ENCODE assay signal across 31 cellular contexts in genomic region chr14:37081856-37082255, GRCh38.
"Had no signal": no experiment of that assay in that cellular context is flagged by ENCODE, and none has a peak within 500 bp of the region (broad histone marks: within the 10 kb centered on the region; RNA-seq: fewer than 3 reads in every experiment).

No MANE protein-coding gene starts in this region.

- ATAC-seq: activated T-cell treated with anti-CD3 and anti-CD28 coated beads, Interleukin-2, amount 50 U/mL, for 72 hours; activated T-helper 17 cell treated with anti-CD3 and anti-CD28 coated beads, Interleukin-2, amount 50 U/mL, for 72 hours; effector memory CD8-positive, alpha-beta T cell; gastroesophageal sphincter; WTC11 had no signal

- H3K27me3 Mint-ChIP-seq: activated CD4-positive, alpha-beta memory T cell treated with anti-CD3 and anti-CD28 coated beads, Interleukin-2, amount 10 ng/mL, durations not matched to agents 7 days and 5 days; activated CD4-positive, alpha-beta T cell treated with anti-CD3 and anti-CD28 coated beads, Interleukin-2, amount 10 ng/mL, durations not matched to agents 7 days and 5 days; activated naive CD8-positive, alpha-beta T cell; activated T-cell treated with anti-CD3 and anti-CD28 coated beads, Interleukin-2, amount 50 U/mL, for 24 hours; activated T-helper 17 cell treated with anti-CD3 and anti-CD28 coated beads, Interleukin-2, amount 50 U/mL, for 72 hours; effector memory CD8-positive, alpha-beta T cell had no signal

- H3K4me3 ChIP-seq: esophagus squamous epithelium, gastroesophageal sphincter had no signal

- H3K36me3 Mint-ChIP-seq: activated naive CD8-positive, alpha-beta T cell; WTC11 had no signal

- H3K27ac Mint-ChIP-seq: activated CD4-positive, alpha-beta memory T cell treated with anti-CD3 and anti-CD28 coated beads, Interleukin-2, amount 10 ng/mL, durations not matched to agents 7 days and 5 days; activated CD4-positive, alpha-beta T cell treated with anti-CD3 and anti-CD28 coated beads, Interleukin-2, amount 10 ng/mL, durations not matched to agents 7 days and 5 days; activated naive CD8-positive, alpha-beta T cell; activated T-cell treated with anti-CD3 and anti-CD28 coated beads, Interleukin-2, amount 50 U/mL, for 24 hours; activated T-cell treated with anti-CD3 and anti-CD28 coated beads, Interleukin-2, amount 50 U/mL, for 72 hours; activated T-helper 17 cell treated with anti-CD3 and anti-CD28 coated beads, Interleukin-2, amount 50 U/mL, for 72 hours; effector memory CD8-positive, alpha-beta T cell; T-helper 1 cell treated with Interleukin-12 subunit alpha and Interleukin-12 subunit beta and Interleukin-4 antibody, amounts not matched to agents 30 μg/mL and 1 μg/mL, for 36 hours; WTC11 had no signal

- H3K36me3 ChIP-seq: brain microvascular endothelial cell, esophagus squamous epithelium, gastroesophageal sphincter had no signal

- H3K9me3 Mint-ChIP-seq: activated CD4-positive, alpha-beta T cell treated with anti-CD3 and anti-CD28 coated beads, Interleukin-2, amount 10 ng/mL, durations not matched to agents 7 days and 5 days; T-helper 1 cell treated with Interleukin-12 subunit alpha and Interleukin-12 subunit beta and Interleukin-4 antibody, amounts not matched to agents 30 μg/mL and 1 μg/mL, for 36 hours had no signal

- H3K27me3 ChIP-seq: brain microvascular endothelial cell, esophagus squamous epithelium, gastroesophageal sphincter had no signal

- H3K27ac ChIP-seq: brain microvascular endothelial cell, esophagus squamous epithelium, gastroesophageal sphincter, VCaP had no signal

- H3K4me1 ChIP-seq: esophagus squamous epithelium, gastroesophageal sphincter had no signal

- H3K4me1 Mint-ChIP-seq: activated CD4-positive, alpha-beta memory T cell treated with anti-CD3 and anti-CD28 coated beads, Interleukin-2, amount 10 ng/mL, durations not matched to agents 7 days and 5 days; activated CD4-positive, alpha-beta T cell treated with anti-CD3 and anti-CD28 coated beads, Interleukin-2, amount 10 ng/mL, durations not matched to agents 7 days and 5 days; activated T-helper 17 cell treated with anti-CD3 and anti-CD28 coated beads, Interleukin-2, amount 50 U/mL, for 72 hours; WTC11 had no signal

- H3K4me3 Mint-ChIP-seq: activated CD4-positive, alpha-beta memory T cell treated with anti-CD3 and anti-CD28 coated beads, Interleukin-2, amount 10 ng/mL, durations not matched to agents 7 days and 5 days; activated CD4-positive, alpha-beta T cell treated with anti-CD3 and anti-CD28 coated beads, Interleukin-2, amount 10 ng/mL, durations not matched to agents 7 days and 5 days; activated naive CD8-positive, alpha-beta T cell; activated T-cell treated with anti-CD3 and anti-CD28 coated beads, Interleukin-2, amount 50 U/mL, for 24 hours; activated T-cell treated with anti-CD3 and anti-CD28 coated beads, Interleukin-2, amount 50 U/mL, for 72 hours; activated T-helper 17 cell treated with anti-CD3 and anti-CD28 coated beads, Interleukin-2, amount 50 U/mL, for 72 hours; effector memory CD8-positive, alpha-beta T cell; T-helper 1 cell treated with Interleukin-12 subunit alpha and Interleukin-12 subunit beta and Interleukin-4 antibody, amounts not matched to agents 30 μg/mL and 1 μg/mL, for 36 hours; WTC11 had no signal

- H3K9me3 ChIP-seq: esophagus squamous epithelium, gastroesophageal sphincter had no signal

- DNase-seq: activated CD4-positive, alpha-beta memory T cell treated with anti-CD3 and anti-CD28 coated beads, Interleukin-2, amount 10 ng/mL, durations not matched to agents 7 days and 5 days; activated CD4-positive, alpha-beta T cell treated with anti-CD3 and anti-CD28 coated beads for 1 hour; activated CD4-positive, alpha-beta T cell treated with anti-CD3 and anti-CD28 coated beads for 4 hours; activated CD4-positive, alpha-beta T cell treated with anti-CD3 and anti-CD28 coated beads, Interleukin-2, amount 10 ng/mL, durations not matched to agents 7 days and 5 days; activated CD4-positive, alpha-beta T cell treated with anti-CD3 and anti-CD28 coated beads, Interleukin-2, amount 50 U/mL, for 4 hours; activated CD8-positive, alpha-beta memory T cell treated with anti-CD3 and anti-CD28 coated beads, Interleukin-2, amount 50 U/mL, for 48 hours; activated effector memory CD4-positive, alpha-beta T cell treated with Interleukin-2 at 50 U/mL for 16 hours; activated gamma-delta T cell treated with Interleukin-2 at 50 U/mL for 16 hours; activated naive CD4-positive, alpha-beta T cell treated with anti-CD3 and anti-CD28 coated beads, Interleukin-2, amount 50 U/mL, for 16 hours; activated naive CD4-positive, alpha-beta T cell treated with Interleukin-2 at 50 U/mL for 16 hours; activated T-cell treated with anti-CD3 and anti-CD28 coated beads for 4 hours; activated T-cell treated with anti-CD3 and anti-CD28 coated beads, Interleukin-2, amount 50 U/mL, for 24 hours; activated T-cell treated with anti-CD3 and anti-CD28 coated beads, Interleukin-2, amount 50 U/mL, for 72 hours; amniotic stem cell; anterior cingulate cortex; caudate nucleus; cortex of kidney; dermis blood vessel endothelial cell; effector CD4-positive, alpha-beta T cell; effector memory CD8-positive, alpha-beta T cell; esophagus squamous epithelium; foreskin melanocyte; head of caudate nucleus; T-helper 9 cell had no signal
